ENCODE assay signal across 1 cellular context in genomic region chr5:180628827-180629702, GRCh38.
A peak's percentile ranks its signal among the peaks of the same experiment; 100 is the strongest.
TF ChIP-seq lines count a peak whose summit lies in the region.

No MANE protein-coding gene starts in this region.

TF ChIP-seq in K562, 482 proteins besides CTCF, POLR2A, EP300 and RAD21:
- TF ChIP-seq MTA1 (IDR thresholded peaks at IDR 0.05; ENCODE audit: borderline replicate concordance) (no peak), PRDM10 (IDR thresholded peaks at IDR 0.05; ENCODE audit: partially characterized antibody) (peak; percentile 62)
